10 cellular contexts compared by ENCODE assay signal in genomic region chr2:181738074-181738473, GRCh38. TPM values are rescaled to one million over a fixed set of nuclear protein-coding genes. Genes with fewer than 3 reads are reported as not detected.
DNase-seq lines count a peak whose midpoint lies in the region; ATAC-seq lines count a peak whose summit lies in the region.
"Had no signal": no experiment of that assay in that cellular context is flagged by ENCODE, and none has a peak within 500 bp of the region (broad histone marks: within the 10 kb centered on the region; RNA-seq: fewer than 3 reads in every experiment).

No MANE protein-coding gene starts in this region.

- CTCF ChIA-PET in activated CD8-positive, alpha-beta T cell treated with anti-CD3 and anti-CD28 coated beads, Interleukin-2, amount 10 ng/mL, durations not matched to agents 7 days and 5 days (lab: Charles Lee) = interaction anchor here (1.5 kb wide), 1 partner anchor 162 kb away, joined by 3 read pairs; no protein-coding TSS in a partner anchor

- peak; percentile 17 for DNase-seq in SW480 (ENCODE audit: low spot score)
- DNase-seq in kidney tubule cell (ENCODE audit: low spot score) = peak; percentile 8
- DNase-seq in activated CD8-positive, alpha-beta T cell treated with anti-CD3 and anti-CD28 coated beads, Interleukin-2, amount 10 ng/mL, durations not matched to agents 7 days and 5 days = no peak
- no peak for DNase-seq in natural killer cell treated with Interleukin-12 subunit alpha and Interleukin-12 subunit beta and Interleukin-15 and Interleukin-18, amount 100 ng/mL, for 72 hours (ENCODE audit: low spot score)
- no peak for DNase-seq in GM03348 (ENCODE audit: low spot score)
- DNase-seq: amygdala, naive B cell had no signal

- POLR2A ChIA-PET in activated CD8-positive, alpha-beta T cell treated with anti-CD3 and anti-CD28 coated beads, Interleukin-2, amount 10 ng/mL, durations not matched to agents 7 days and 5 days (lab: Charles Lee) = no interaction called here

- no peak overlapping the region for H3K27ac Mint-ChIP-seq in activated CD8-positive, alpha-beta T cell treated with anti-CD3 and anti-CD28 coated beads, Interleukin-2, amount 10 ng/mL, durations not matched to agents 7 days and 5 days
- H3K27ac Mint-ChIP-seq in natural killer cell treated with Interleukin-12 subunit alpha and Interleukin-12 subunit beta and Interleukin-15 and Interleukin-18, amount 100 ng/mL, for 72 hours = no peak overlapping the region
- H3K27ac Mint-ChIP-seq: naive B cell had no signal

- no peak overlapping the region for H3K4me3 Mint-ChIP-seq in activated CD8-positive, alpha-beta T cell treated with anti-CD3 and anti-CD28 coated beads, Interleukin-2, amount 10 ng/mL, durations not matched to agents 7 days and 5 days
- no peak overlapping the region for H3K4me3 Mint-ChIP-seq in natural killer cell treated with Interleukin-12 subunit alpha and Interleukin-12 subunit beta and Interleukin-15 and Interleukin-18, amount 100 ng/mL, for 72 hours
- H3K4me3 Mint-ChIP-seq: naive B cell had no signal

- ATAC-seq in GM18498 (IDR thresholded peaks at IDR 0.05; ENCODE audit: unreplicated experiment) (peak; percentile 55), HG03342 (IDR thresholded peaks at IDR 0.05; ENCODE audit: unreplicated experiment) (peak; percentile 70), HG03108 (IDR thresholded peaks at IDR 0.05; ENCODE audit: unreplicated experiment) (no peak)
- ATAC-seq in activated CD8-positive, alpha-beta T cell treated with anti-CD3 and anti-CD28 coated beads, Interleukin-2, amount 10 ng/mL, durations not matched to agents 7 days and 5 days = no peak
- ATAC-seq in natural killer cell treated with Interleukin-12 subunit alpha and Interleukin-12 subunit beta and Interleukin-15 and Interleukin-18, amount 100 ng/mL, for 72 hours = no peak

- H3K27me3 Mint-ChIP-seq in activated CD8-positive, alpha-beta T cell treated with anti-CD3 and anti-CD28 coated beads, Interleukin-2, amount 10 ng/mL, durations not matched to agents 7 days and 5 days (ENCODE audit: low read depth) = peaks cover 30% of the 10 kb centered on the region
- peaks cover 22 to 35% of the 10 kb centered on the region in 2 donors for H3K27me3 Mint-ChIP-seq in natural killer cell treated with Interleukin-12 subunit alpha and Interleukin-12 subunit beta and Interleukin-15 and Interleukin-18, amount 100 ng/mL, for 72 hours

- no peaks in the 10 kb centered on the region for H3K4me1 Mint-ChIP-seq in activated CD8-positive, alpha-beta T cell treated with anti-CD3 and anti-CD28 coated beads, Interleukin-2, amount 10 ng/mL, durations not matched to agents 7 days and 5 days (ENCODE audit: low read depth)
- no peaks in the 10 kb centered on the region for H3K4me1 Mint-ChIP-seq in natural killer cell treated with Interleukin-12 subunit alpha and Interleukin-12 subunit beta and Interleukin-15 and Interleukin-18, amount 100 ng/mL, for 72 hours (ENCODE audit: low read depth in 2 of 2)
- H3K4me1 Mint-ChIP-seq: naive B cell had no signal

- H3K36me3 Mint-ChIP-seq in activated CD8-positive, alpha-beta T cell treated with anti-CD3 and anti-CD28 coated beads, Interleukin-2, amount 10 ng/mL, durations not matched to agents 7 days and 5 days (ENCODE audit: low read depth) = no peaks in the 10 kb centered on the region
- no peaks in the 10 kb centered on the region for H3K36me3 Mint-ChIP-seq in natural killer cell treated with Interleukin-12 subunit alpha and Interleukin-12 subunit beta and Interleukin-15 and Interleukin-18, amount 100 ng/mL, for 72 hours
- H3K36me3 Mint-ChIP-seq: naive B cell had no signal

- no peaks in the 10 kb centered on the region for H3K9me3 Mint-ChIP-seq in activated CD8-positive, alpha-beta T cell treated with anti-CD3 and anti-CD28 coated beads, Interleukin-2, amount 10 ng/mL, durations not matched to agents 7 days and 5 days (ENCODE audit: insufficient read depth)
- H3K9me3 Mint-ChIP-seq in natural killer cell treated with Interleukin-12 subunit alpha and Interleukin-12 subunit beta and Interleukin-15 and Interleukin-18, amount 100 ng/mL, for 72 hours = no peaks in the 10 kb centered on the region

RNA-seq across cellular contexts. Expression of gene NEUROD1, which starts 57.8 kb away (rescaled TPM):
- total RNA-seq in activated CD8-positive, alpha-beta T cell treated with anti-CD3 and anti-CD28 coated beads, Interleukin-2, amount 10 ng/mL, durations not matched to agents 7 days and 5 days = not detected
- total RNA-seq in natural killer cell treated with Interleukin-12 subunit alpha and Interleukin-12 subunit beta and Interleukin-15 and Interleukin-18, amount 100 ng/mL, for 72 hours = not detected

Comparison
In these comparisons a context has a peak if more than half of its experiments do, and no peak if none do; other contexts are left out.
1. ATAC-seq: peak in GM18498 (single experiment) and HG03342 (single experiment); none in activated CD8-positive, alpha-beta T cell treated with anti-CD3 and anti-CD28 coated beads, Interleukin-2, amount 10 ng/mL, durations not matched to agents 7 days and 5 days (single experiment), natural killer cell treated with Interleukin-12 subunit alpha and Interleukin-12 subunit beta and Interleukin-15 and Interleukin-18, amount 100 ng/mL, for 72 hours (0 of 2) and HG03108 (single experiment).
2. DNase-seq: peak in SW480 (single experiment) and kidney tubule cell (single experiment); none in activated CD8-positive, alpha-beta T cell treated with anti-CD3 and anti-CD28 coated beads, Interleukin-2, amount 10 ng/mL, durations not matched to agents 7 days and 5 days (single experiment), natural killer cell treated with Interleukin-12 subunit alpha and Interleukin-12 subunit beta and Interleukin-15 and Interleukin-18, amount 100 ng/mL, for 72 hours (single experiment) and GM03348 (single experiment).